Comparison of ENCODE assay signal across 20 cellular contexts in genomic region chr10:88127266-88127665, GRCh38.
"Had no signal": no experiment of that assay in that cellular context is flagged by ENCODE, and none has a peak within 500 bp of the region (broad histone marks: within the 10 kb centered on the region; RNA-seq: fewer than 3 reads in every experiment).

No MANE protein-coding gene starts in this region.

- DNase-seq: activated CD4-positive, alpha-beta T cell treated with anti-CD3 and anti-CD28 coated beads for 4 hours; activated CD8-positive, alpha-beta memory T cell treated with anti-CD3 and anti-CD28 coated beads, Interleukin-2, amount 50 U/mL, for 4 hours; activated CD8-positive, alpha-beta T cell treated with anti-CD3 and anti-CD28 coated beads for 36 hours; activated naive CD4-positive, alpha-beta T cell treated with anti-CD3 and anti-CD28 coated beads, Interleukin-2, amount 50 U/mL, for 16 hours; activated naive CD8-positive, alpha-beta T cell treated with anti-CD3 and anti-CD28 coated beads, Interleukin-2, amount 10 ng/mL, durations not matched to agents 7 days and 5 days; activated T-cell treated with anti-CD3 and anti-CD28 coated beads, Interleukin-2, amount 50 U/mL, for 72 hours; adrenal gland; anterior cingulate cortex; cerebellar nuclear complex; MG63; NCI-H1092; NCI-H1417; NCI-H1930; NCI-H2171; NCI-H2227 treated with DMSO at 0.1 percent for 48 hours; NCI-H446 treated with DMSO at 0.1 percent for 48 hours; NCI-H526; NCI-H82; PC-9; SHP77 treated with DMSO at 0.1 percent for 48 hours had no signal
